In genomic region chr11:797300-798092, GRCh38 we compare ENCODE assay signal across 8 cellular contexts. TPM values are rescaled to one million over a fixed set of nuclear protein-coding genes. Genes with fewer than 3 reads are reported as not detected.
DNase-seq lines count a peak whose midpoint lies in the region; ATAC-seq and TF ChIP-seq lines count a peak whose summit lies in the region.

No MANE protein-coding gene starts in this region.

- H3K27ac ChIP-seq in DOHH2 (ENCODE audit: low read depth, low read length) (peak overlapping the region; percentile 80), foreskin keratinocyte (no peak overlapping the region), neutrophil (peak overlapping the region; percentile 82), testis (peak overlapping the region; percentile 64 to 83)

- H3K79me2 ChIP-seq in DOHH2 (ENCODE audit: control insufficient read depth, low read length), result peaks cover 25% of the 10 kb centered on the region

- peak overlapping the region; percentile 97 for H3K4me2 ChIP-seq in DOHH2 (ENCODE audit: low read length)

- intact Hi-C loops in testis (cut with DNase I; ENCODE audit: low total_unique reads), result no loop called here

- H3K4me1 ChIP-seq in DOHH2 (ENCODE audit: control insufficient read depth, low read length) (peaks cover 33% of the 10 kb centered on the region), foreskin keratinocyte (no peaks in the 10 kb centered on the region), neutrophil (ENCODE audit: control insufficient read depth in 1 of 2, insufficient read depth in 1 of 2, low read depth in 1 of 2, low read length in 1 of 2) (peaks cover 26 to 35% of the 10 kb centered on the region in 2 experiments), testis (peaks cover 27% of the 10 kb centered on the region)

- peak; percentile 95 for DNase-seq in H7
- peak; percentile 80 for DNase-seq in M059J (ENCODE audit: low read depth)
- DNase-seq in SIG-M5 treated with dmso at 0.1 percent for 504 hours (lab: John Stamatoyannopoulos, UW; ENCODE audit: unreplicated experiment), result peak; percentile 94
- DNase-seq in activated gamma-delta T cell treated with Interleukin-2 at 50 U/mL for 16 hours, result peak; percentile 66
- peak in 1 of 2 donors; percentile 80 for DNase-seq in foreskin keratinocyte
- peak; percentile 85 for DNase-seq in testis

- no peaks in the 10 kb centered on the region for H3K27me3 ChIP-seq in DOHH2 (ENCODE audit: control insufficient read depth, low read length)
- no peaks in the 10 kb centered on the region for H3K27me3 ChIP-seq in H7 (ENCODE audit: control insufficient read depth, insufficient read depth, low read length)
- H3K27me3 ChIP-seq in foreskin keratinocyte, result no peaks in the 10 kb centered on the region
- H3K27me3 ChIP-seq in neutrophil, result no peaks in the 10 kb centered on the region
- no peaks in the 10 kb centered on the region for H3K27me3 ChIP-seq in testis

- TF ChIP-seq POLR2A in testis (IDR thresholded peaks at IDR 0.05), result no peak

- H3K9me3 ChIP-seq in DOHH2 (ENCODE audit: control insufficient read depth, insufficient read depth, low read length) (no peaks in the 10 kb centered on the region), neutrophil (no peaks in the 10 kb centered on the region), testis (no peaks in the 10 kb centered on the region)

- H4K20me1 ChIP-seq in DOHH2 (ENCODE audit: control insufficient read depth, insufficient read depth, low read depth, low read length), result peaks cover 4% of the 10 kb centered on the region; the same call in 1 of the 2 replicates

- 0% methylated on average over 4 to 57 of the region's 57 CpGs for WGBS in testis, 2 donors

- H3F3A ChIP-seq in DOHH2 (ENCODE audit: control insufficient read depth, insufficient read depth), result peaks cover 12% of the 10 kb centered on the region; the same call in 1 of the 2 replicates

- no peaks in the 10 kb centered on the region for H3K9me2 ChIP-seq in DOHH2 (replicated peaks; ENCODE audit: control insufficient read depth, low read length)

- H3K4me3 ChIP-seq in DOHH2 (ENCODE audit: low read length) (peak overlapping the region; percentile 93), H7 (ENCODE audit: insufficient read depth, low read depth, low read length) (peak overlapping the region; percentile 84), neutrophil (ENCODE audit: low read depth in 1 of 2, low read length in 1 of 2) (peak overlapping the region; percentile 61 to 90), testis (peak overlapping the region; percentile 62 to 76)

- no peak for TF ChIP-seq CTCF in DOHH2 (IDR thresholded peaks at IDR 0.05; ENCODE audit: low read depth, low read length, poor library complexity, severe bottlenecking)
- TF ChIP-seq CTCF in foreskin keratinocyte (conservative IDR thresholded peaks at IDR 0.05), result no peak
- no peak for TF ChIP-seq CTCF in neutrophil (IDR thresholded peaks at IDR 0.05)
- no peak for TF ChIP-seq CTCF in testis (IDR thresholded peaks at IDR 0.05)

- H3K36me3 ChIP-seq in DOHH2 (ENCODE audit: control insufficient read depth, low read length) (peaks cover 48% of the 10 kb centered on the region), H7 (replicated peaks; ENCODE audit: control insufficient read depth, insufficient read depth, low read length) (peaks cover 4% of the 10 kb centered on the region), neutrophil (no peaks in the 10 kb centered on the region), testis (ENCODE audit: low read depth, missing control alignments) (no peaks in the 10 kb centered on the region)

- ATAC-seq in foreskin keratinocyte, result peak; percentile 53

RNA-seq across cellular contexts. Expression of gene SLC25A22, which starts 0.6 kb away (rescaled TPM):
- total RNA-seq in H7 (2014; rRNA removed; shearing (Covaris generic)), result 25.2 and 25.6 TPM in 2 replicates
- total RNA-seq in M059J (2014; rRNA removed; shearing (Covaris generic)), result 7.5 and 26.5 TPM in 2 replicates
- 24.1 and 24.5 TPM in 2 replicates for total RNA-seq in foreskin keratinocyte
- 24.8 and 26.0 TPM in 2 replicates for polyA plus RNA-seq in foreskin keratinocyte
- total RNA-seq in testis, result 10 to 100 TPM; 39.7 to 42.4 TPM
- polyA plus RNA-seq in testis (ENCODE audit: insufficient read depth, low read depth, low replicate concordance), result 25.1 TPM

RNA-seq across cellular contexts. Expression of gene PIDD1, which starts 7.5 kb away (rescaled TPM):
- 16.8 and 31.0 TPM in 2 replicates for total RNA-seq in H7 (2014; rRNA removed; shearing (Covaris generic))
- total RNA-seq in M059J (2014; rRNA removed; shearing (Covaris generic)), result 3.3 and 8.2 TPM in 2 replicates
- total RNA-seq in foreskin keratinocyte (6.6 and 6.8 TPM in 2 replicates), testis (10 to 100 TPM; 50.7 to 59.3 TPM)
- polyA plus RNA-seq in foreskin keratinocyte (9.3 and 10.2 TPM in 2 replicates), testis (ENCODE audit: insufficient read depth, low read depth, low replicate concordance) (17.6 TPM)

RNA-seq across cellular contexts. Expression of gene CEND1, which starts 7.6 kb away (rescaled TPM):
- total RNA-seq in H7 (2014; rRNA removed; shearing (Covaris generic)), result 0.14 TPM in 1 of 2 replicates, not detected in the other
- not detected in 2 replicates for total RNA-seq in M059J (2014; rRNA removed; shearing (Covaris generic))
- total RNA-seq in foreskin keratinocyte (not detected in 2 replicates), testis (1 to 10 TPM; 1.0 to 2.1 TPM)
- polyA plus RNA-seq in foreskin keratinocyte (0.04 TPM in 1 of 2 replicates, not detected in the other), testis (ENCODE audit: insufficient read depth, low read depth, low replicate concordance) (0.50 TPM)

RNA-seq across cellular contexts. Expression of gene RPLP2, which starts 12.3 kb away (rescaled TPM):
- total RNA-seq in H7 (2014; rRNA removed; shearing (Covaris generic)), result 786 and 794 TPM in 2 replicates
- total RNA-seq in M059J (2014; rRNA removed; shearing (Covaris generic)), result 714 and 877 TPM in 2 replicates
- total RNA-seq in foreskin keratinocyte (1,720 and 1,859 TPM in 2 replicates), testis (100 to 1,000 TPM; 193 to 864 TPM)
- polyA plus RNA-seq in foreskin keratinocyte (1,939 and 2,010 TPM in 2 replicates), testis (ENCODE audit: insufficient read depth, low read depth, low replicate concordance) (943 TPM)

RNA-seq across cellular contexts. Expression of gene GATD1, which starts 20.2 kb away (rescaled TPM):
- 48.7 and 54.6 TPM in 2 replicates for total RNA-seq in H7 (2014; rRNA removed; shearing (Covaris generic))
- 22.5 and 25.6 TPM in 2 replicates for total RNA-seq in M059J (2014; rRNA removed; shearing (Covaris generic))
- total RNA-seq in foreskin keratinocyte (37.0 and 37.9 TPM in 2 replicates), testis (10 to 100 TPM; 80.9 to 84.2 TPM)
- polyA plus RNA-seq in foreskin keratinocyte (24.7 and 24.9 TPM in 2 replicates), testis (ENCODE audit: insufficient read depth, low read depth, low replicate concordance) (64.3 TPM)
